ENCODE assay signal across 19 cellular contexts in the genomic region with DNA sequence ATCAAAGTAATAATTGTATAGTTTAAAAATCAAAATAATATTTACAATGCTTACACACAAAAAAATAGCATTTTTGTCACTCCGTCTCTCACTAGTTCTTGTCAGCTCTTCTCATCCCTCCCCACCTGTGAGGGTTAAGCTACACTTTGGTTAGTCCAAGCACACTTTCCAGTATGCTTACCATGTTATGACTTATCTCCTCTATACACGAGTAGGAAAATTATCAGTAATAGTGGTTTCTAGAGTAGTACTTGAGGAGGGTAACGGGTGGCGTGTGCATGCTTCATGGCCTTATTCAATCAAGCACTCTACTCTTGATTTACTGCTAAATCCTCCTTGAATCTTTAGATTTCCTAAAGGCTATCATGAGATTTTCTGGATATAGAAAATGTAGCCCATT.
"Had no signal": no experiment of that assay in that cellular context is flagged by ENCODE, and none has a peak within 500 bp of the region (broad histone marks: within the 10 kb centered on the region; RNA-seq: fewer than 3 reads in every experiment).

No MANE protein-coding gene starts in this region.

- ATAC-seq: heart right ventricle, left cardiac atrium, right cardiac atrium had no signal

- H3K27ac Mint-ChIP-seq: type B pancreatic cell had no signal

- H3K4me3 Mint-ChIP-seq: type B pancreatic cell had no signal

- DNase-seq: activated CD8-positive, alpha-beta memory T cell treated with anti-CD3 and anti-CD28 coated beads, Interleukin-2, amount 50 U/mL, for 48 hours; activated naive CD4-positive, alpha-beta T cell treated with Interleukin-2 at 50 U/mL for 16 hours; activated T-cell treated with anti-CD3 and anti-CD28 coated beads, Interleukin-2, amount 50 U/mL, for 48 hours; brain microvascular endothelial cell; caudate nucleus; dermis blood vessel endothelial cell; effector CD8-positive, alpha-beta T cell; erythroblast; foreskin fibroblast; heart right ventricle; islet precursor cell; left cardiac atrium; nucleus accumbens; right cardiac atrium; stimulated activated CD4-positive, alpha-beta T cell treated with anti-CD3 and anti-CD28 coated beads, Interleukin-4, amount 100 ng/mL, for 24 hours; testis; WERI-Rb-1 had no signal

- H3K9me3 Mint-ChIP-seq: memory B cell had no signal

- H3K27me3 Mint-ChIP-seq: memory B cell, type B pancreatic cell had no signal
